1 cellular context compared by ENCODE assay signal in genomic region chr16:59412275-59412841, GRCh38.
TF ChIP-seq lines count a peak whose summit lies in the region.

No MANE protein-coding gene starts in this region.

TF ChIP-seq in K562, 482 proteins besides CTCF, POLR2A, EP300 and RAD21 (continued from another document):
- TF ChIP-seq NCOA1 (IDR thresholded peaks at IDR 0.05; ENCODE audit: low read depth): no peak
- TF ChIP-seq GATA2 (CRISPR knock-in tag; IDR thresholded peaks at IDR 0.05): no peak
- no peak for TF ChIP-seq THAP7 (CRISPR knock-in tag; IDR thresholded peaks at IDR 0.05)
- no peak for TF ChIP-seq PURB (CRISPR knock-in tag; IDR thresholded peaks at IDR 0.05; ENCODE audit: low read depth)
- no peak for TF ChIP-seq SAP30 (IDR thresholded peaks at IDR 0.05; ENCODE audit: borderline replicate concordance, insufficient read depth, low read depth, low read length, poor library complexity, severe bottlenecking)
